27 cellular contexts compared by ENCODE assay signal in the genomic region with DNA sequence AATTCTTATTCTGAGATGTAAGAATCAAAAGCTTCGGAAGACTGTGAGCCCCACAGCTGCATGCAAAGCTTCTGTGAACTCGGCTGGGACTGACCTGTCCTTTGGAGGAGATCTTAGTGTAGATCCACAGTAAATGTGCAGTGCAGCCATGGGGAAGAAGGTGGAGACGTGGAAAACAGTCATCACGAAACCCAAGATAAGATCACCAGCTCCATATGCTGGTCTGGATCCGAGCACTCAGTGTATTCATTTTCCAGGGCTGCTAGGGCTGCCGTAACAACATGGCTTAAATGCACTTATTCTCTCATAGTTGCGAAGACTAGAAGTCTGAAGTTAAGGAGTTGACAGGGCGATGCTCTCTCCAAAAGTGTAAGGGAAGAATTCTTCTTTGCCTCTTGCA.
"Had no signal": no experiment of that assay in that cellular context is flagged by ENCODE, and none has a peak within 500 bp of the region (broad histone marks: within the 10 kb centered on the region; RNA-seq: fewer than 3 reads in every experiment).

No MANE protein-coding gene starts in this region.

- H3K27ac ChIP-seq: esophagus muscularis mucosa, foreskin keratinocyte, gastroesophageal sphincter, heart left ventricle, hepatocyte, lower lobe of right lung, neural progenitor cell, ovary, psoas muscle, sigmoid colon, stomach, thyroid gland had no signal

- H3K9me3 ChIP-seq: esophagus muscularis mucosa, gastroesophageal sphincter, heart left ventricle, lower lobe of right lung, mucosa of descending colon, ovary, psoas muscle, sigmoid colon, stomach, thyroid gland had no signal

- H3K36me3 ChIP-seq: esophagus muscularis mucosa, gastroesophageal sphincter, heart left ventricle, lower lobe of right lung, neural progenitor cell, ovary, sigmoid colon, stomach, thyroid gland had no signal

- H3K79me2 ChIP-seq: hepatocyte had no signal

- FAIRE-seq: colon, endothelial cell of umbilical vein, islet of Langerhans had no signal

- ATAC-seq: foreskin keratinocyte; gastroesophageal sphincter; heart left ventricle; left ventricle myocardium superior; lower lobe of right lung; mucosa of descending colon; natural killer cell treated with Interleukin-12 subunit alpha and Interleukin-12 subunit beta and Interleukin-15 and Interleukin-18, amount 100 ng/mL, for 72 hours; psoas muscle; right cardiac atrium; stimulated activated effector memory CD8-positive, alpha-beta T cell treated with anti-CD3 and anti-CD28 coated beads, Interleukin-12 subunit alpha, Interleukin-12 subunit beta, amount 100 ng/mL, for 72 hours had no signal

- H3K4me3 ChIP-seq: esophagus muscularis mucosa, gastroesophageal sphincter, heart left ventricle, hepatocyte, lower lobe of right lung, mucosa of descending colon, neural progenitor cell, ovary, psoas muscle, sigmoid colon, stomach, thyroid gland had no signal

- H3K4me2 ChIP-seq: hepatocyte, neural progenitor cell had no signal

- H3K9ac ChIP-seq: neural progenitor cell had no signal

- H2AFZ ChIP-seq: hepatocyte, neural progenitor cell had no signal

- H3K27me3 ChIP-seq: esophagus muscularis mucosa, foreskin keratinocyte, gastroesophageal sphincter, heart left ventricle, hepatocyte, neural progenitor cell, ovary, sigmoid colon, stomach, thyroid gland had no signal

- H3K4me1 ChIP-seq: psoas muscle had no signal

- DNase-seq: effector memory CD4-positive, alpha-beta T cell; foreskin keratinocyte; heart left ventricle; kidney glomerular epithelial cell; left ventricle myocardium superior; lower lobe of right lung; mucosa of descending colon; naive B cell; ovary; posterior cingulate gyrus; psoas muscle; right cardiac atrium; sigmoid colon; stimulated activated CD4-positive, alpha-beta T cell treated with anti-CD3 and anti-CD28 coated beads, Interleukin-2, amount 100 ng/mL, for 24 hours; stimulated activated CD4-positive, alpha-beta T cell treated with anti-CD3 and anti-CD28 coated beads, Interleukin-4, amount 100 ng/mL, for 24 hours; stimulated activated naive CD4-positive, alpha-beta T cell treated with Interleukin-2 at 50 U/mL for 16 hours; stomach; thyroid gland had no signal
